In genomic region chr3:39385456-39386098, GRCh38 we compare ENCODE assay signal across 12 cellular contexts. TPM values are rescaled to one million over a fixed set of nuclear protein-coding genes. Genes with fewer than 3 reads are reported as not detected.
DNase-seq lines count a peak whose midpoint lies in the region; ATAC-seq and TF ChIP-seq lines count a peak whose summit lies in the region.
"Had no signal": no experiment of that assay in that cellular context is flagged by ENCODE, and none has a peak within 500 bp of the region (broad histone marks: within the 10 kb centered on the region; RNA-seq: fewer than 3 reads in every experiment).

No MANE protein-coding gene starts in this region.

- no peak for ATAC-seq in activated CD8-positive, alpha-beta T cell treated with anti-CD3 and anti-CD28 coated beads for 36 hours
- ATAC-seq in GM21381 (IDR thresholded peaks at IDR 0.05; ENCODE audit: unreplicated experiment): no peak
- no peak for ATAC-seq in GM18502 (IDR thresholded peaks at IDR 0.05; ENCODE audit: poor library complexity, unreplicated experiment)

- H3K9me3 Mint-ChIP-seq in activated naive CD4-positive, alpha-beta T cell treated with anti-CD3 and anti-CD28 coated beads, Interleukin-2, amount 50 U/mL, for 24 hours: no peaks in the 10 kb centered on the region
- H3K9me3 Mint-ChIP-seq in activated CD8-positive, alpha-beta T cell treated with anti-CD3 and anti-CD28 coated beads for 36 hours: no peaks in the 10 kb centered on the region
- H3K9me3 Mint-ChIP-seq in immature natural killer cell (no peaks in the 10 kb centered on the region), type B pancreatic cell (no peaks in the 10 kb centered on the region)

- CTCF ChIA-PET in activated CD8-positive, alpha-beta T cell treated with anti-CD3 and anti-CD28 coated beads for 36 hours (lab: Charles Lee): interaction anchor here (0.9 to 1.6 kb wide), 5 partner anchors 17 to 97 kb away, joined by 3 to 6 read pairs (median 4); partner anchors contain the start of gene RPSA

- no peak for DNase-seq in activated naive CD4-positive, alpha-beta T cell (lab: John Stamatoyannopoulos, UW)
- peak; percentile 27 for DNase-seq in activated CD8-positive, alpha-beta T cell treated with anti-CD3 and anti-CD28 coated beads for 36 hours
- DNase-seq in immature natural killer cell: no peak
- no peak for DNase-seq in type B pancreatic cell (ENCODE audit: extremely low spot score, unreplicated experiment)
- DNase-seq in middle frontal gyrus (ENCODE audit: extremely low spot score, low spot score): no peak
- DNase-seq: NCI-H2081 treated with DMSO at 0.1 percent for 48 hours; stimulated activated CD4-positive, alpha-beta T cell treated with anti-CD3 and anti-CD28 coated beads, Interleukin-4, amount 100 ng/mL, for 1 hour; testis had no signal

- H3K27me3 Mint-ChIP-seq in activated naive CD4-positive, alpha-beta T cell treated with anti-CD3 and anti-CD28 coated beads, Interleukin-2, amount 50 U/mL, for 24 hours: no peaks in the 10 kb centered on the region
- H3K27me3 Mint-ChIP-seq in activated CD8-positive, alpha-beta T cell treated with anti-CD3 and anti-CD28 coated beads for 36 hours: no peaks in the 10 kb centered on the region
- H3K27me3 Mint-ChIP-seq in immature natural killer cell (ENCODE audit: low read depth in 3 of 3) (peaks cover 2 to 16% (median 14%) of the 10 kb centered on the region in 3 donors), type B pancreatic cell (no peaks in the 10 kb centered on the region)

- POLR2A ChIA-PET in activated CD8-positive, alpha-beta T cell treated with anti-CD3 and anti-CD28 coated beads for 36 hours (lab: Charles Lee): interaction anchor here (0.5 to 7.6 kb wide), 2 partner anchors 25 to 69 kb away, joined by 3 to 170 read pairs; partner anchors contain the start of gene RPSA

- H3K4me1 Mint-ChIP-seq in activated naive CD4-positive, alpha-beta T cell treated with anti-CD3 and anti-CD28 coated beads, Interleukin-2, amount 50 U/mL, for 24 hours: peaks cover 60% of the 10 kb centered on the region
- H3K4me1 Mint-ChIP-seq in activated CD8-positive, alpha-beta T cell treated with anti-CD3 and anti-CD28 coated beads for 36 hours (ENCODE audit: low read depth): peaks cover 55% of the 10 kb centered on the region
- H3K4me1 Mint-ChIP-seq in immature natural killer cell (peaks cover 71 to 88% of the 10 kb centered on the region in 2 donors), type B pancreatic cell (ENCODE audit: unreplicated experiment) (peaks cover 32% of the 10 kb centered on the region)

- peak overlapping the region; percentile 99 for H3K4me3 Mint-ChIP-seq in activated naive CD4-positive, alpha-beta T cell treated with anti-CD3 and anti-CD28 coated beads, Interleukin-2, amount 50 U/mL, for 24 hours
- H3K4me3 Mint-ChIP-seq in activated CD8-positive, alpha-beta T cell treated with anti-CD3 and anti-CD28 coated beads for 36 hours: peak overlapping the region; percentile 94
- H3K4me3 Mint-ChIP-seq in immature natural killer cell: peak overlapping the region; percentile 42 to 99 (median 95)
- peak overlapping the region; percentile 99 for H3K4me3 Mint-ChIP-seq in type B pancreatic cell

- peaks cover 8% of the 10 kb centered on the region for H3K36me3 Mint-ChIP-seq in activated naive CD4-positive, alpha-beta T cell treated with anti-CD3 and anti-CD28 coated beads, Interleukin-2, amount 50 U/mL, for 24 hours
- H3K36me3 Mint-ChIP-seq in activated CD8-positive, alpha-beta T cell treated with anti-CD3 and anti-CD28 coated beads for 36 hours (ENCODE audit: low read depth): peaks cover 27% of the 10 kb centered on the region
- H3K36me3 Mint-ChIP-seq in immature natural killer cell: peaks cover 2 to 7% (median 4%) of the 10 kb centered on the region in 3 donors
- peaks cover 8% of the 10 kb centered on the region for H3K36me3 Mint-ChIP-seq in type B pancreatic cell

- H3K27ac Mint-ChIP-seq in activated naive CD4-positive, alpha-beta T cell treated with anti-CD3 and anti-CD28 coated beads, Interleukin-2, amount 50 U/mL, for 24 hours: peak overlapping the region; percentile 15
- peak overlapping the region; percentile 44 for H3K27ac Mint-ChIP-seq in activated CD8-positive, alpha-beta T cell treated with anti-CD3 and anti-CD28 coated beads for 36 hours
- H3K27ac Mint-ChIP-seq in immature natural killer cell (peak overlapping the region; percentile 82 to 100 (median 97)), type B pancreatic cell (peak overlapping the region; percentile 46)

- TF ChIP-seq CTCF in activated CD8-positive, alpha-beta T cell treated with anti-CD3 and anti-CD28 coated beads for 36 hours (IDR thresholded peaks at IDR 0.05): no peak
- no peak for TF ChIP-seq CTCF in type B pancreatic cell (conservative IDR thresholded peaks at IDR 0.05)

- intact Hi-C loops in activated CD8-positive, alpha-beta T cell treated with anti-CD3 and anti-CD28 coated beads for 36 hours (cut with micrococcal nuclease): no loop called here

RNA-seq across cellular contexts. Expression of gene SLC25A38, which starts 2.4 kb away (rescaled TPM):
- 10 to 100 TPM; 25.0 to 28.2 TPM for total RNA-seq in activated CD8-positive, alpha-beta T cell treated with anti-CD3 and anti-CD28 coated beads for 36 hours
- 10 to 100 TPM; 32.1 to 55.0 (median 37.8) TPM for polyA plus RNA-seq in immature natural killer cell
- total RNA-seq in type B pancreatic cell (ENCODE audit: low replicate concordance): 26.9 and 30.3 TPM in 2 replicates

RNA-seq across cellular contexts. Expression of gene RPSA, which starts 20.9 kb away (rescaled TPM):
- 1,000 to 10,000 TPM; 3,048 to 3,061 TPM for total RNA-seq in activated CD8-positive, alpha-beta T cell treated with anti-CD3 and anti-CD28 coated beads for 36 hours
- polyA plus RNA-seq in immature natural killer cell: 100 to 1,000 TPM; 496 to 820 (median 547) TPM
- total RNA-seq in type B pancreatic cell (ENCODE audit: low replicate concordance): 1,264 and 1,454 TPM in 2 replicates

RNA-seq across cellular contexts. Expression of gene CCR8, which starts 56.1 kb away (rescaled TPM):
- total RNA-seq in activated CD8-positive, alpha-beta T cell treated with anti-CD3 and anti-CD28 coated beads for 36 hours: under 1 TPM; 0.34 to 0.56 TPM
- polyA plus RNA-seq in immature natural killer cell: 1 to 10 TPM in 2 of 3 donors, not detected in 1; 1.1 TPM
- total RNA-seq in type B pancreatic cell (ENCODE audit: low replicate concordance): 1.2 TPM in 1 of 2 replicates, not detected in the other
- total RNA-seq: osteocyte, testis had no signal

Comparison
In these comparisons a context has a peak if more than half of its experiments do, and no peak if none do; other contexts are left out.
1. H3K27ac Mint-ChIP-seq: peak in every context shown above with its lines; median percentile 97 in immature natural killer cell; 46 in type B pancreatic cell; 44 in activated CD8-positive, alpha-beta T cell treated with anti-CD3 and anti-CD28 coated beads for 36 hours; 15 in activated naive CD4-positive, alpha-beta T cell treated with anti-CD3 and anti-CD28 coated beads, Interleukin-2, amount 50 U/mL, for 24 hours.